In genomic region chr4:184310881-184311709, GRCh38 we compare ENCODE assay signal across 10 cellular contexts.
DNase-seq lines count a peak whose midpoint lies in the region; ATAC-seq and TF ChIP-seq lines count a peak whose summit lies in the region.
"Had no signal": no experiment of that assay in that cellular context is flagged by ENCODE, and none has a peak within 500 bp of the region (broad histone marks: within the 10 kb centered on the region; RNA-seq: fewer than 3 reads in every experiment).

No MANE protein-coding gene starts in this region.

- ATAC-seq in activated CD8-positive, alpha-beta T cell treated with anti-CD3 and anti-CD28 coated beads, Interleukin-2, amount 10 ng/mL, durations not matched to agents 7 days and 5 days = no peak
- no peak for ATAC-seq in stimulated activated effector memory CD8-positive, alpha-beta T cell treated with anti-CD3 and anti-CD28 coated beads, Interleukin-12 subunit alpha, Interleukin-12 subunit beta, amount 100 ng/mL, for 72 hours
- ATAC-seq in HG03460 (IDR thresholded peaks at IDR 0.05; ENCODE audit: unreplicated experiment) = no peak

- TF ChIP-seq CTCF in A673 (conservative IDR thresholded peaks at IDR 0.05; ENCODE audit: low read depth, low read length) = no peak

- no peaks in the 10 kb centered on the region for H3K36me3 Mint-ChIP-seq in T-helper 2 cell treated with Interferon-gamma antibody and Interleukin-4, amounts not matched to agents 5 μg/mL and 100 μg/mL, for 36 hours (ENCODE audit: low read depth)
- H3K36me3 Mint-ChIP-seq in activated CD8-positive, alpha-beta T cell treated with anti-CD3 and anti-CD28 coated beads, Interleukin-2, amount 10 ng/mL, durations not matched to agents 7 days and 5 days (ENCODE audit: low read depth) = peaks cover 11% of the 10 kb centered on the region
- peaks cover 6% of the 10 kb centered on the region for H3K36me3 Mint-ChIP-seq in stimulated activated effector memory CD8-positive, alpha-beta T cell treated with anti-CD3 and anti-CD28 coated beads, Interleukin-12 subunit alpha, Interleukin-12 subunit beta, amount 100 ng/mL, for 72 hours

- peak; percentile 3 for DNase-seq in T-helper 2 cell treated with Interferon-gamma antibody and Interleukin-4, amounts not matched to agents 5 μg/mL and 100 μg/mL, for 36 hours (ENCODE audit: low spot score)
- DNase-seq in T-helper 2 cell = no peak
- DNase-seq in activated CD8-positive, alpha-beta T cell treated with anti-CD3 and anti-CD28 coated beads, Interleukin-2, amount 10 ng/mL, durations not matched to agents 7 days and 5 days = peak; percentile 20
- DNase-seq in hippocampal formation (lab: John Stamatoyannopoulos, UW) = peak; percentile 4 to 20
- peak in 1 of 2 donors; percentile 46 for DNase-seq in stimulated activated effector memory CD8-positive, alpha-beta T cell treated with anti-CD3 and anti-CD28 coated beads, Interleukin-12 subunit alpha, Interleukin-12 subunit beta, amount 100 ng/mL, for 72 hours (ENCODE audit: low spot score in 2 of 2)
- no peak for DNase-seq in A673 (ENCODE audit: low spot score)
- no peak for DNase-seq in SW480 (ENCODE audit: low spot score)
- DNase-seq: SW 1271 had no signal

- no peaks in the 10 kb centered on the region for H3K9me3 ChIP-seq in A673 (ENCODE audit: low read depth, low read length, poor library complexity, severe bottlenecking)
- H3K9me3 ChIP-seq: ascending aorta had no signal

- no peak overlapping the region for H3K4me3 Mint-ChIP-seq in T-helper 2 cell treated with Interferon-gamma antibody and Interleukin-4, amounts not matched to agents 5 μg/mL and 100 μg/mL, for 36 hours
- H3K4me3 Mint-ChIP-seq in activated CD8-positive, alpha-beta T cell treated with anti-CD3 and anti-CD28 coated beads, Interleukin-2, amount 10 ng/mL, durations not matched to agents 7 days and 5 days = no peak overlapping the region
- H3K4me3 Mint-ChIP-seq in stimulated activated effector memory CD8-positive, alpha-beta T cell treated with anti-CD3 and anti-CD28 coated beads, Interleukin-12 subunit alpha, Interleukin-12 subunit beta, amount 100 ng/mL, for 72 hours = peak overlapping the region; percentile 23

- H3K27me3 Mint-ChIP-seq in T-helper 2 cell treated with Interferon-gamma antibody and Interleukin-4, amounts not matched to agents 5 μg/mL and 100 μg/mL, for 36 hours (ENCODE audit: low read depth) = no peaks in the 10 kb centered on the region
- H3K27me3 Mint-ChIP-seq in activated CD8-positive, alpha-beta T cell treated with anti-CD3 and anti-CD28 coated beads, Interleukin-2, amount 10 ng/mL, durations not matched to agents 7 days and 5 days (ENCODE audit: low read depth) = no peaks in the 10 kb centered on the region

- H3K4me1 ChIP-seq in A673 (ENCODE audit: insufficient read depth, low read length, poor library complexity, severe bottlenecking) = no peaks in the 10 kb centered on the region
- H3K4me1 ChIP-seq: ascending aorta had no signal

- BruUV-seq in A673 (replicated peaks; lab: Mats Ljungman, UMichigan) = no TSS peak

- H3K4me1 Mint-ChIP-seq in T-helper 2 cell treated with Interferon-gamma antibody and Interleukin-4, amounts not matched to agents 5 μg/mL and 100 μg/mL, for 36 hours (ENCODE audit: low read depth) = peaks cover 63% of the 10 kb centered on the region
- peaks cover 72% of the 10 kb centered on the region for H3K4me1 Mint-ChIP-seq in activated CD8-positive, alpha-beta T cell treated with anti-CD3 and anti-CD28 coated beads, Interleukin-2, amount 10 ng/mL, durations not matched to agents 7 days and 5 days (ENCODE audit: low read depth)
- H3K4me1 Mint-ChIP-seq in stimulated activated effector memory CD8-positive, alpha-beta T cell treated with anti-CD3 and anti-CD28 coated beads, Interleukin-12 subunit alpha, Interleukin-12 subunit beta, amount 100 ng/mL, for 72 hours = peaks cover 72% of the 10 kb centered on the region

- no peaks in the 10 kb centered on the region for H3K36me3 ChIP-seq in A673 (ENCODE audit: insufficient read depth, low read length, poor library complexity, severe bottlenecking)
- H3K36me3 ChIP-seq: ascending aorta had no signal

- CTCF ChIA-PET in activated CD8-positive, alpha-beta T cell treated with anti-CD3 and anti-CD28 coated beads, Interleukin-2, amount 10 ng/mL, durations not matched to agents 7 days and 5 days (lab: Charles Lee) = interaction anchor here (0.8 to 2.9 kb wide), 11 partner anchors 9 to 226 kb away, joined by 3 to 16 read pairs (median 5); no protein-coding TSS in a partner anchor
- CTCF ChIA-PET in A673 (lab: Charles Lee) = no interaction called here

- no peak overlapping the region for H3K27ac ChIP-seq in A673 (ENCODE audit: low read depth, low read length, poor library complexity, severe bottlenecking)
- H3K27ac ChIP-seq: ascending aorta had no signal

- no peak overlapping the region for H3K4me3 ChIP-seq in A673 (ENCODE audit: low read depth, low read length, poor library complexity, severe bottlenecking)
- H3K4me3 ChIP-seq: ascending aorta had no signal

- no peaks in the 10 kb centered on the region for H3K9me3 Mint-ChIP-seq in T-helper 2 cell treated with Interferon-gamma antibody and Interleukin-4, amounts not matched to agents 5 μg/mL and 100 μg/mL, for 36 hours
- no peaks in the 10 kb centered on the region for H3K9me3 Mint-ChIP-seq in activated CD8-positive, alpha-beta T cell treated with anti-CD3 and anti-CD28 coated beads, Interleukin-2, amount 10 ng/mL, durations not matched to agents 7 days and 5 days (ENCODE audit: insufficient read depth)
- no peaks in the 10 kb centered on the region for H3K9me3 Mint-ChIP-seq in stimulated activated effector memory CD8-positive, alpha-beta T cell treated with anti-CD3 and anti-CD28 coated beads, Interleukin-12 subunit alpha, Interleukin-12 subunit beta, amount 100 ng/mL, for 72 hours

- peak overlapping the region; percentile 61 for H3K27ac Mint-ChIP-seq in T-helper 2 cell treated with Interferon-gamma antibody and Interleukin-4, amounts not matched to agents 5 μg/mL and 100 μg/mL, for 36 hours
- peak overlapping the region; percentile 88 for H3K27ac Mint-ChIP-seq in activated CD8-positive, alpha-beta T cell treated with anti-CD3 and anti-CD28 coated beads, Interleukin-2, amount 10 ng/mL, durations not matched to agents 7 days and 5 days
- H3K27ac Mint-ChIP-seq in stimulated activated effector memory CD8-positive, alpha-beta T cell treated with anti-CD3 and anti-CD28 coated beads, Interleukin-12 subunit alpha, Interleukin-12 subunit beta, amount 100 ng/mL, for 72 hours = peak overlapping the region; percentile 74

- H3K27me3 ChIP-seq in A673 (replicated peaks; ENCODE audit: insufficient read depth, low read depth, low read length, poor library complexity) = no peaks in the 10 kb centered on the region
- H3K27me3 ChIP-seq: ascending aorta had no signal

- POLR2A ChIA-PET in activated CD8-positive, alpha-beta T cell treated with anti-CD3 and anti-CD28 coated beads, Interleukin-2, amount 10 ng/mL, durations not matched to agents 7 days and 5 days (lab: Charles Lee) = interaction anchor here (0.6 to 1.6 kb wide), 4 partner anchors 43 to 164 kb away, joined by 3 to 7 read pairs (median 4); partner anchors contain the start of gene IRF2
- POLR2A ChIA-PET in A673 (lab: Charles Lee; ENCODE audit: low non-redundant PET) = interaction anchor here (0.7 kb wide), 1 partner anchor 159 kb away, joined by 4 read pairs; no protein-coding TSS in a partner anchor

- intact Hi-C loops in A673 (cut with micrococcal nuclease; ENCODE audit: unreplicated experiment) = no loop called here

Comparison
In these comparisons a context has a peak if more than half of its experiments do, and no peak if none do; other contexts are left out.
1. DNase-seq: peak in T-helper 2 cell treated with Interferon-gamma antibody and Interleukin-4, amounts not matched to agents 5 μg/mL and 100 μg/mL, for 36 hours (single experiment), activated CD8-positive, alpha-beta T cell treated with anti-CD3 and anti-CD28 coated beads, Interleukin-2, amount 10 ng/mL, durations not matched to agents 7 days and 5 days (single experiment) and hippocampal formation (2 of 2); none in T-helper 2 cell (0 of 5), A673 (single experiment) and SW480 (single experiment).
2. Peak in every context shown above with its lines, with median percentiles within 50 percentile points of each other: H3K27ac Mint-ChIP-seq.